20 cellular contexts compared by ENCODE assay signal in genomic region chr2:144606756-144607498, GRCh38.
A peak's percentile ranks its signal among the peaks of the same experiment; 100 is the strongest.
DNase-seq lines count a peak whose midpoint lies in the region; ATAC-seq lines count a peak whose summit lies in the region.
"Had no signal": no experiment of that assay in that cellular context is flagged by ENCODE, and none has a peak within 500 bp of the region (broad histone marks: within the 10 kb centered on the region; RNA-seq: fewer than 3 reads in every experiment).

No MANE protein-coding gene starts in this region.

- H3K27me3 Mint-ChIP-seq in stimulated activated memory B cell treated with anti-CD40 and anti-IgM and Interleukin-4, amounts not matched to agents 10 μg/mL and 1 μg/mL and 100 μg/mL, for 72 hours = no peaks in the 10 kb centered on the region
- H3K27me3 Mint-ChIP-seq: activated naive CD8-positive, alpha-beta T cell treated with anti-CD3 and anti-CD28 coated beads for 36 hours; naive thymus-derived CD8-positive, alpha-beta T cell had no signal

- no peak overlapping the region for H3K4me3 Mint-ChIP-seq in stimulated activated memory B cell treated with anti-CD40 and anti-IgM and Interleukin-4, amounts not matched to agents 10 μg/mL and 1 μg/mL and 100 μg/mL, for 72 hours
- H3K4me3 Mint-ChIP-seq: activated CD4-positive, alpha-beta T cell treated with anti-CD3 and anti-CD28 coated beads, Interleukin-2, amount 10 ng/mL, durations not matched to agents 7 days and 5 days; activated naive CD8-positive, alpha-beta T cell treated with anti-CD3 and anti-CD28 coated beads for 36 hours; activated T-cell treated with anti-CD3 and anti-CD28 coated beads, Interleukin-2, amount 50 U/mL, for 24 hours; H9; naive thymus-derived CD8-positive, alpha-beta T cell had no signal

- peaks cover 31% of the 10 kb centered on the region for H3K4me1 Mint-ChIP-seq in stimulated activated memory B cell treated with anti-CD40 and anti-IgM and Interleukin-4, amounts not matched to agents 10 μg/mL and 1 μg/mL and 100 μg/mL, for 72 hours
- H3K4me1 Mint-ChIP-seq: activated CD4-positive, alpha-beta T cell treated with anti-CD3 and anti-CD28 coated beads, Interleukin-2, amount 10 ng/mL, durations not matched to agents 7 days and 5 days; activated naive CD8-positive, alpha-beta T cell treated with anti-CD3 and anti-CD28 coated beads for 36 hours; H9 had no signal

- peak overlapping the region; percentile 82 for H3K27ac Mint-ChIP-seq in stimulated activated memory B cell treated with anti-CD40 and anti-IgM and Interleukin-4, amounts not matched to agents 10 μg/mL and 1 μg/mL and 100 μg/mL, for 72 hours
- H3K27ac Mint-ChIP-seq: activated CD4-positive, alpha-beta T cell treated with anti-CD3 and anti-CD28 coated beads, Interleukin-2, amount 10 ng/mL, durations not matched to agents 7 days and 5 days; activated naive CD8-positive, alpha-beta T cell treated with anti-CD3 and anti-CD28 coated beads for 36 hours; activated T-cell treated with anti-CD3 and anti-CD28 coated beads, Interleukin-2, amount 50 U/mL, for 24 hours; H9 had no signal

- no peaks in the 10 kb centered on the region for H3K27me3 ChIP-seq in layer of hippocampus (ENCODE audit: control insufficient read depth, insufficient read depth, low read length)

- DNase-seq in KBM-7 = peak; percentile 28
- DNase-seq in hippocampal formation (lab: John Stamatoyannopoulos, UW) = no peak
- DNase-seq in NK-92 (lab: John Stamatoyannopoulos, UW; ENCODE audit: unreplicated experiment) = no peak
- no peak for DNase-seq in islet precursor cell
- DNase-seq: activated CD4-positive, alpha-beta T cell treated with anti-CD3 and anti-CD28 coated beads, Interleukin-2, amount 10 ng/mL, durations not matched to agents 7 days and 5 days; activated naive CD8-positive, alpha-beta T cell treated with anti-CD3 and anti-CD28 coated beads for 36 hours; activated T-cell treated with anti-CD3 and anti-CD28 coated beads, Interleukin-2, amount 50 U/mL, for 24 hours; cerebellar nuclear complex; H9; kidney glomerular epithelial cell; naive thymus-derived CD8-positive, alpha-beta T cell; NCI-H187 treated with DMSO at 0.1 percent for 48 hours; NCI-H526 treated with DMSO at 0.1 percent for 48 hours; stimulated activated naive CD4-positive, alpha-beta T cell; T-helper 9 cell had no signal

- H3K27ac ChIP-seq in angular gyrus (ENCODE audit: low read depth, low read length) (peak overlapping the region; percentile 58), layer of hippocampus (ENCODE audit: low read depth, low read length) (peak overlapping the region; percentile 35)
- H3K27ac ChIP-seq: epithelial cell of prostate had no signal

- in situ Hi-C loops in KBM-7 (cut with MboI; ENCODE audit: low pct_unique_long_range_greater_than_20kb, low sequenced_read_pairs) = no loop called here

- H3K36me3 Mint-ChIP-seq in stimulated activated memory B cell treated with anti-CD40 and anti-IgM and Interleukin-4, amounts not matched to agents 10 μg/mL and 1 μg/mL and 100 μg/mL, for 72 hours = no peaks in the 10 kb centered on the region
- H3K36me3 Mint-ChIP-seq: activated naive CD8-positive, alpha-beta T cell treated with anti-CD3 and anti-CD28 coated beads for 36 hours; naive thymus-derived CD8-positive, alpha-beta T cell had no signal

- peak; percentile 58 for ATAC-seq in stimulated activated memory B cell treated with anti-CD40 and anti-IgM and Interleukin-4, amounts not matched to agents 10 μg/mL and 1 μg/mL and 100 μg/mL, for 72 hours
- no peak for ATAC-seq in GM19351 (IDR thresholded peaks at IDR 0.05; ENCODE audit: unreplicated experiment)
- ATAC-seq: naive thymus-derived CD8-positive, alpha-beta T cell had no signal

- H3K9me3 Mint-ChIP-seq in stimulated activated memory B cell treated with anti-CD40 and anti-IgM and Interleukin-4, amounts not matched to agents 10 μg/mL and 1 μg/mL and 100 μg/mL, for 72 hours = no peaks in the 10 kb centered on the region
- H3K9me3 Mint-ChIP-seq: activated CD4-positive, alpha-beta T cell treated with anti-CD3 and anti-CD28 coated beads, Interleukin-2, amount 10 ng/mL, durations not matched to agents 7 days and 5 days; activated naive CD8-positive, alpha-beta T cell treated with anti-CD3 and anti-CD28 coated beads for 36 hours; activated T-cell treated with anti-CD3 and anti-CD28 coated beads, Interleukin-2, amount 50 U/mL, for 24 hours; H9; naive thymus-derived CD8-positive, alpha-beta T cell had no signal
